17 cellular contexts compared by ENCODE assay signal in genomic region chr15:58306591-58307312, GRCh38.
DNase-seq lines count a peak whose midpoint lies in the region; ATAC-seq, FAIRE-seq and TF ChIP-seq lines count a peak whose summit lies in the region.
"Had no signal": no experiment of that assay in that cellular context is flagged by ENCODE, and none has a peak within 500 bp of the region (broad histone marks: within the 10 kb centered on the region; RNA-seq: fewer than 3 reads in every experiment).

No MANE protein-coding gene starts in this region.

- no peak for TF ChIP-seq EP300 in esophagus muscularis mucosa (IDR thresholded peaks at IDR 0.05)

- H3K4me3 Mint-ChIP-seq in activated T-cell treated with anti-CD3 and anti-CD28 coated beads, Interleukin-2, amount 50 U/mL, for 72 hours, result no peak overlapping the region
- H3K4me3 Mint-ChIP-seq in activated T-cell treated with anti-CD3 and anti-CD28 coated beads, Interleukin-2, amount 50 U/mL, for 4 hours, result no peak overlapping the region
- no peak overlapping the region for H3K4me3 Mint-ChIP-seq in astrocyte (ENCODE audit: unreplicated experiment)
- H3K4me3 Mint-ChIP-seq: activated CD4-positive, alpha-beta T cell treated with anti-CD3 and anti-CD28 coated beads, Interleukin-2, amount 10 ng/mL, durations not matched to agents 7 days and 5 days; H9; T-helper 2 cell treated with Interferon-gamma antibody and Interleukin-4, amounts not matched to agents 5 μg/mL and 100 μg/mL, for 36 hours had no signal

- DNase-seq in activated T-cell treated with anti-CD3 and anti-CD28 coated beads, Interleukin-2, amount 50 U/mL, for 72 hours, result no peak
- DNase-seq in activated T-cell treated with anti-CD3 and anti-CD28 coated beads, Interleukin-2, amount 50 U/mL, for 4 hours, result no peak
- peak; percentile 25 for DNase-seq in astrocyte (ENCODE audit: low read depth)
- peak; percentile 14 for DNase-seq in foreskin melanocyte
- DNase-seq in esophagus muscularis mucosa (ENCODE audit: extremely low spot score), result no peak
- DNase-seq in RWPE1 (ENCODE audit: low spot score), result no peak
- no peak for DNase-seq in GF-D8 (lab: John Stamatoyannopoulos, UW)
- DNase-seq in HTR-8/SVneo (ENCODE audit: insufficient read length, low spot score), result no peak
- DNase-seq: activated CD4-positive, alpha-beta T cell treated with anti-CD3 and anti-CD28 coated beads, Interleukin-2, amount 10 ng/mL, durations not matched to agents 7 days and 5 days; activated T-cell treated with anti-CD3 and anti-CD28 coated beads, Interleukin-2, amount 50 U/mL, for 1 hour; Caco-2; H9; MM.1S had no signal

- peak overlapping the region; percentile 1 for H3K9ac ChIP-seq in astrocyte (ENCODE audit: low read length)
- H3K9ac ChIP-seq: parathyroid adenoma had no signal

- no peaks in the 10 kb centered on the region for H3K9me3 Mint-ChIP-seq in activated T-cell treated with anti-CD3 and anti-CD28 coated beads, Interleukin-2, amount 50 U/mL, for 72 hours
- H3K9me3 Mint-ChIP-seq in activated T-cell treated with anti-CD3 and anti-CD28 coated beads, Interleukin-2, amount 50 U/mL, for 4 hours, result no peaks in the 10 kb centered on the region
- peaks cover 2% of the 10 kb centered on the region for H3K9me3 Mint-ChIP-seq in astrocyte (ENCODE audit: unreplicated experiment)
- H3K9me3 Mint-ChIP-seq: activated CD4-positive, alpha-beta T cell treated with anti-CD3 and anti-CD28 coated beads, Interleukin-2, amount 10 ng/mL, durations not matched to agents 7 days and 5 days; H9; T-helper 2 cell treated with Interferon-gamma antibody and Interleukin-4, amounts not matched to agents 5 μg/mL and 100 μg/mL, for 36 hours had no signal

- peaks cover 25% of the 10 kb centered on the region for H3K4me1 Mint-ChIP-seq in activated T-cell treated with anti-CD3 and anti-CD28 coated beads, Interleukin-2, amount 50 U/mL, for 72 hours (ENCODE audit: low read depth)
- H3K4me1 Mint-ChIP-seq in activated T-cell treated with anti-CD3 and anti-CD28 coated beads, Interleukin-2, amount 50 U/mL, for 4 hours (ENCODE audit: low read depth), result peaks cover 7% of the 10 kb centered on the region
- peaks cover 20% of the 10 kb centered on the region for H3K4me1 Mint-ChIP-seq in astrocyte (ENCODE audit: low read depth, unreplicated experiment)

- peak overlapping the region; percentile 59 for H3K4me2 ChIP-seq in astrocyte (ENCODE audit: low read length)

- CTCF ChIA-PET in RWPE1 (lab: Yijun Ruan, JAX), result interaction anchor here (0.5 kb wide), 1 partner anchor 281 kb away, joined by 3 read pairs; no protein-coding TSS in a partner anchor

- H3K27ac ChIP-seq in astrocyte (ENCODE audit: low read depth, low read length) (peak overlapping the region; percentile 18), esophagus muscularis mucosa (replicated peaks in 1 of 4) (no peak overlapping the region), RWPE1 (no peak overlapping the region)
- H3K27ac ChIP-seq: parathyroid adenoma had no signal

- H3K27me3 Mint-ChIP-seq in activated T-cell treated with anti-CD3 and anti-CD28 coated beads, Interleukin-2, amount 50 U/mL, for 72 hours (ENCODE audit: low read depth), result no peaks in the 10 kb centered on the region
- H3K27me3 Mint-ChIP-seq in activated T-cell treated with anti-CD3 and anti-CD28 coated beads, Interleukin-2, amount 50 U/mL, for 4 hours (ENCODE audit: low read depth), result no peaks in the 10 kb centered on the region
- peaks cover 4% of the 10 kb centered on the region for H3K27me3 Mint-ChIP-seq in astrocyte (ENCODE audit: low read depth, unreplicated experiment)
- H3K27me3 Mint-ChIP-seq: activated CD4-positive, alpha-beta T cell treated with anti-CD3 and anti-CD28 coated beads, Interleukin-2, amount 10 ng/mL, durations not matched to agents 7 days and 5 days had no signal

- no peaks in the 10 kb centered on the region for H3K9me3 ChIP-seq in astrocyte (ENCODE audit: insufficient read depth, low read depth, low read length)
- H3K9me3 ChIP-seq in esophagus muscularis mucosa, result no peaks in the 10 kb centered on the region
- H3K9me3 ChIP-seq: A549, Caco-2 had no signal

- H3K36me3 ChIP-seq in astrocyte (ENCODE audit: insufficient read depth, low read length) (no peaks in the 10 kb centered on the region), esophagus muscularis mucosa (no peaks in the 10 kb centered on the region)

- no peaks in the 10 kb centered on the region for H3K27me3 ChIP-seq in astrocyte (ENCODE audit: insufficient read depth, low read length)
- no peaks in the 10 kb centered on the region for H3K27me3 ChIP-seq in esophagus muscularis mucosa

- H3K27ac Mint-ChIP-seq in activated T-cell treated with anti-CD3 and anti-CD28 coated beads, Interleukin-2, amount 50 U/mL, for 72 hours, result peak overlapping the region; percentile 35
- no peak overlapping the region for H3K27ac Mint-ChIP-seq in astrocyte (ENCODE audit: unreplicated experiment)
- H3K27ac Mint-ChIP-seq: activated CD4-positive, alpha-beta T cell treated with anti-CD3 and anti-CD28 coated beads, Interleukin-2, amount 10 ng/mL, durations not matched to agents 7 days and 5 days; T-helper 2 cell treated with Interferon-gamma antibody and Interleukin-4, amounts not matched to agents 5 μg/mL and 100 μg/mL, for 36 hours had no signal

- no peak overlapping the region for H3K4me3 ChIP-seq in astrocyte (ENCODE audit: insufficient read depth, low read depth, low read length)
- H3K4me3 ChIP-seq in esophagus muscularis mucosa, result no peak overlapping the region
- H3K4me3 ChIP-seq: A549 had no signal

- H4K20me1 ChIP-seq in astrocyte (ENCODE audit: insufficient read depth, low read length), result no peaks in the 10 kb centered on the region

- H3K4me1 ChIP-seq in astrocyte (ENCODE audit: insufficient read depth, low read length) (peaks cover 18% of the 10 kb centered on the region), esophagus muscularis mucosa (peaks cover 7 to 16% (median 13%) of the 10 kb centered on the region in 4 donors)
- H3K4me1 ChIP-seq: Caco-2, parathyroid adenoma had no signal

- intact Hi-C loops in esophagus muscularis mucosa (cut with DNase I), result no loop called here

- FAIRE-seq in astrocyte (lab: Jason Lieb, UNC) (no peak), HTR-8/SVneo (lab: Jason Lieb, UNC) (no peak)
- FAIRE-seq: A549, frontal cortex had no signal

- peak overlapping the region; percentile 49 for H2AFZ ChIP-seq in astrocyte (ENCODE audit: low read depth, low read length)
- H2AFZ ChIP-seq: parathyroid adenoma had no signal

- H3K79me2 ChIP-seq in astrocyte (ENCODE audit: insufficient read depth, low read length), result no peaks in the 10 kb centered on the region
- H3K79me2 ChIP-seq: parathyroid adenoma had no signal

- no peaks in the 10 kb centered on the region for H3K36me3 Mint-ChIP-seq in activated T-cell treated with anti-CD3 and anti-CD28 coated beads, Interleukin-2, amount 50 U/mL, for 72 hours (ENCODE audit: insufficient read depth in 2 of 2)
- no peaks in the 10 kb centered on the region for H3K36me3 Mint-ChIP-seq in activated T-cell treated with anti-CD3 and anti-CD28 coated beads, Interleukin-2, amount 50 U/mL, for 4 hours (ENCODE audit: insufficient read depth)
- peaks cover 4% of the 10 kb centered on the region for H3K36me3 Mint-ChIP-seq in astrocyte (ENCODE audit: low read depth, unreplicated experiment)

- POLR2A ChIA-PET in RWPE1 (lab: Yijun Ruan, JAX; ENCODE audit: low non-redundant PET), result no interaction called here

- no peak for ATAC-seq in activated T-cell treated with anti-CD3 and anti-CD28 coated beads, Interleukin-2, amount 50 U/mL, for 72 hours (replicated peaks in 1 of 2)
- ATAC-seq in activated T-cell treated with anti-CD3 and anti-CD28 coated beads, Interleukin-2, amount 50 U/mL, for 4 hours, result no peak

- no peak for TF ChIP-seq CTCF in astrocyte (IDR thresholded peaks at IDR 0.05; ENCODE audit: insufficient read depth, low read depth, low read length)
- TF ChIP-seq CTCF in esophagus muscularis mucosa (IDR thresholded peaks at IDR 0.05), result no peak
- TF ChIP-seq CTCF in RWPE1 (conservative IDR thresholded peaks at IDR 0.05; ENCODE audit: low read depth), result no peak

- TF ChIP-seq POLR2A in esophagus muscularis mucosa (IDR thresholded peaks at IDR 0.05; ENCODE audit: low read depth), result no peak

- 83% methylated on average over 4 of the region's 4 CpGs for WGBS in esophagus muscularis mucosa

Comparison
In these comparisons a context has a peak if more than half of its experiments do, and no peak if none do; other contexts are left out.
1. DNase-seq: peak in astrocyte (single experiment) and foreskin melanocyte (single experiment); none in activated T-cell treated with anti-CD3 and anti-CD28 coated beads, Interleukin-2, amount 50 U/mL, for 72 hours (0 of 2), activated T-cell treated with anti-CD3 and anti-CD28 coated beads, Interleukin-2, amount 50 U/mL, for 4 hours (single experiment), esophagus muscularis mucosa (single experiment), RWPE1 (single experiment), GF-D8 (single experiment) and HTR-8/SVneo (single experiment).